Comparison of ENCODE assay signal across 10 cellular contexts in genomic region chr7:2409745-2410414, GRCh38. TPM values are rescaled to one million over a fixed set of nuclear protein-coding genes. Genes with fewer than 3 reads are reported as not detected.
DNase-seq lines count a peak whose midpoint lies in the region; ATAC-seq, FAIRE-seq and TF ChIP-seq lines count a peak whose summit lies in the region.
"Had no signal": no experiment of that assay in that cellular context is flagged by ENCODE, and none has a peak within 500 bp of the region (broad histone marks: within the 10 kb centered on the region; RNA-seq: fewer than 3 reads in every experiment).

No MANE protein-coding gene starts in this region.

- H3K27me3 ChIP-seq in CD4-positive, alpha-beta T cell (ENCODE audit: control insufficient read depth, insufficient read depth, low read length), result no peaks in the 10 kb centered on the region
- no peaks in the 10 kb centered on the region for H3K27me3 ChIP-seq in small intestine (ENCODE audit: control insufficient read depth in 2 of 2, insufficient read depth in 2 of 2, low read length in 2 of 2)

- no peaks in the 10 kb centered on the region for H3K9me3 ChIP-seq in CD4-positive, alpha-beta T cell (ENCODE audit: control insufficient read depth, low read length)
- H3K9me3 ChIP-seq in small intestine (ENCODE audit: control insufficient read depth, low read depth), result no peaks in the 10 kb centered on the region

- H3K4me1 Mint-ChIP-seq in CD4-positive, alpha-beta T cell (ENCODE audit: low read depth), result peaks cover 74% of the 10 kb centered on the region
- peaks cover 75% of the 10 kb centered on the region for H3K4me1 Mint-ChIP-seq in dendritic cell treated with granulocyte-macrophage colony-stimulating factor and Interleukin-4, amounts not matched to agents 40 ng/mL and 50 ng/mL, for 4 days (ENCODE audit: low read depth)
- H3K4me1 Mint-ChIP-seq in natural killer cell treated with Interleukin-12 subunit alpha and Interleukin-12 subunit beta and Interleukin-15 and Interleukin-18, amount 100 ng/mL, for 72 hours (ENCODE audit: low read depth in 2 of 2), result peaks cover 68 to 86% of the 10 kb centered on the region in 2 donors

- CTCF ChIA-PET in CD4-positive, alpha-beta T cell (lab: Charles Lee), result no interaction called here

- no peak for TF ChIP-seq CTCF in CD4-positive, alpha-beta T cell (IDR thresholded peaks at IDR 0.05)

- H3K9me3 Mint-ChIP-seq in CD4-positive, alpha-beta T cell, result no peaks in the 10 kb centered on the region
- no peaks in the 10 kb centered on the region for H3K9me3 Mint-ChIP-seq in dendritic cell treated with granulocyte-macrophage colony-stimulating factor and Interleukin-4, amounts not matched to agents 40 ng/mL and 50 ng/mL, for 4 days
- no peaks in the 10 kb centered on the region for H3K9me3 Mint-ChIP-seq in natural killer cell treated with Interleukin-12 subunit alpha and Interleukin-12 subunit beta and Interleukin-15 and Interleukin-18, amount 100 ng/mL, for 72 hours

- H3K4me1 ChIP-seq in small intestine (ENCODE audit: control insufficient read depth in 2 of 2, insufficient read depth in 1 of 2, low read depth in 1 of 2, low read length in 1 of 2), result peaks cover 0 to 6% of the 10 kb centered on the region in 2 donors

- intact Hi-C loops in CD4-positive, alpha-beta T cell (cut with DNase I, micrococcal nuclease), result loop anchor here in 1 of 2 experiments (5.0 kb wide), 2 partner anchors 222 to 838 kb away; partner anchors contain the start of genes PSMG3 and TTYH3
- intact Hi-C loops in dendritic cell treated with granulocyte-macrophage colony-stimulating factor and Interleukin-4, amounts not matched to agents 40 ng/mL and 50 ng/mL, for 4 days (cut with micrococcal nuclease), result loop anchor here (10.0 kb wide), 1 partner anchor 55 kb away; the partner anchor contains the start of gene EIF3B

- 62 to 77% (median 66%) methylated on average over 15 of the region's 15 CpGs for WGBS in small intestine, 3 donors

- in situ Hi-C loops in KBM-7 (cut with MboI; ENCODE audit: low pct_unique_long_range_greater_than_20kb, low sequenced_read_pairs), result no loop called here

- no peak for DNase-seq in CD4-positive, alpha-beta T cell
- DNase-seq in KBM-7, result peak; percentile 79
- DNase-seq in natural killer cell treated with Interleukin-12 subunit alpha and Interleukin-12 subunit beta and Interleukin-15 and Interleukin-18, amount 100 ng/mL, for 72 hours (ENCODE audit: low spot score), result no peak
- DNase-seq in small intestine, result no peak
- no peak for DNase-seq in NCI-H524 treated with DMSO at 0.1 percent for 48 hours (lab: John Stamatoyannopoulos, UW)
- DNase-seq: DMS79, retina had no signal

- H3K36me3 ChIP-seq in small intestine (ENCODE audit: control insufficient read depth in 2 of 2, insufficient read depth in 2 of 2, low read length in 2 of 2), result no peaks in the 10 kb centered on the region

- no peak overlapping the region for H3K4me3 ChIP-seq in small intestine (ENCODE audit: low read depth in 1 of 2, low read length in 2 of 2)

- no peak for FAIRE-seq in small intestine (lab: Jason Lieb, UNC)

- no peaks in the 10 kb centered on the region for H3K36me3 Mint-ChIP-seq in CD4-positive, alpha-beta T cell (ENCODE audit: low read depth)
- no peaks in the 10 kb centered on the region for H3K36me3 Mint-ChIP-seq in dendritic cell treated with granulocyte-macrophage colony-stimulating factor and Interleukin-4, amounts not matched to agents 40 ng/mL and 50 ng/mL, for 4 days (ENCODE audit: low read depth)
- no peaks in the 10 kb centered on the region for H3K36me3 Mint-ChIP-seq in natural killer cell treated with Interleukin-12 subunit alpha and Interleukin-12 subunit beta and Interleukin-15 and Interleukin-18, amount 100 ng/mL, for 72 hours

- H3K4me3 Mint-ChIP-seq in CD4-positive, alpha-beta T cell, result peak overlapping the region; percentile 63
- no peak overlapping the region for H3K4me3 Mint-ChIP-seq in dendritic cell treated with granulocyte-macrophage colony-stimulating factor and Interleukin-4, amounts not matched to agents 40 ng/mL and 50 ng/mL, for 4 days
- peak overlapping the region; percentile 83 for H3K4me3 Mint-ChIP-seq in natural killer cell treated with Interleukin-12 subunit alpha and Interleukin-12 subunit beta and Interleukin-15 and Interleukin-18, amount 100 ng/mL, for 72 hours

- ATAC-seq in CD4-positive, alpha-beta T cell (ENCODE audit: poor library complexity), result no peak
- peak; percentile 59 for ATAC-seq in natural killer cell treated with Interleukin-12 subunit alpha and Interleukin-12 subunit beta and Interleukin-15 and Interleukin-18, amount 100 ng/mL, for 72 hours
- ATAC-seq in GM18861 (IDR thresholded peaks at IDR 0.05; ENCODE audit: unreplicated experiment) (no peak), GM18519 (IDR thresholded peaks at IDR 0.05; ENCODE audit: low FRiP score, unreplicated experiment) (no peak)

- no peaks in the 10 kb centered on the region for H3K27me3 Mint-ChIP-seq in CD4-positive, alpha-beta T cell
- peaks cover 4% of the 10 kb centered on the region for H3K27me3 Mint-ChIP-seq in dendritic cell treated with granulocyte-macrophage colony-stimulating factor and Interleukin-4, amounts not matched to agents 40 ng/mL and 50 ng/mL, for 4 days
- no peaks in the 10 kb centered on the region for H3K27me3 Mint-ChIP-seq in natural killer cell treated with Interleukin-12 subunit alpha and Interleukin-12 subunit beta and Interleukin-15 and Interleukin-18, amount 100 ng/mL, for 72 hours

- H3K27ac ChIP-seq in CD4-positive, alpha-beta T cell (ENCODE audit: low read depth, low read length), result no peak overlapping the region
- peak overlapping the region in 1 of 2 donors; percentile 52 for H3K27ac ChIP-seq in small intestine (ENCODE audit: low read depth in 1 of 2, low read length in 1 of 2)

- POLR2A ChIA-PET in CD4-positive, alpha-beta T cell (lab: Charles Lee), result no interaction called here

- H3K27ac Mint-ChIP-seq in CD4-positive, alpha-beta T cell, result peak overlapping the region; percentile 77
- H3K27ac Mint-ChIP-seq in dendritic cell treated with granulocyte-macrophage colony-stimulating factor and Interleukin-4, amounts not matched to agents 40 ng/mL and 50 ng/mL, for 4 days, result peak overlapping the region; percentile 17
- H3K27ac Mint-ChIP-seq in natural killer cell treated with Interleukin-12 subunit alpha and Interleukin-12 subunit beta and Interleukin-15 and Interleukin-18, amount 100 ng/mL, for 72 hours, result peak overlapping the region; percentile 90 to 94

RNA-seq across cellular contexts. Expression of gene CHST12, which starts 6.5 kb away (rescaled TPM):
- total RNA-seq in CD4-positive, alpha-beta T cell, result 1 to 10 TPM; 6.6 to 8.6 TPM
- total RNA-seq in natural killer cell treated with Interleukin-12 subunit alpha and Interleukin-12 subunit beta and Interleukin-15 and Interleukin-18, amount 100 ng/mL, for 72 hours, result 10 to 100 TPM; 29.6 to 31.7 TPM
- 10 to 100 TPM in 1 of 3 donors, 1 to 10 TPM in 2; 1.8 to 10.9 (median 3.0) TPM for polyA plus RNA-seq in small intestine

RNA-seq across cellular contexts. Expression of gene EIF3B, which starts 55.3 kb away (rescaled TPM):
- total RNA-seq in CD4-positive, alpha-beta T cell, result 100 to 1,000 TPM; 166 to 167 TPM
- 100 to 1,000 TPM; 229 to 348 TPM for total RNA-seq in natural killer cell treated with Interleukin-12 subunit alpha and Interleukin-12 subunit beta and Interleukin-15 and Interleukin-18, amount 100 ng/mL, for 72 hours
- polyA plus RNA-seq in small intestine, result 10 to 100 TPM; 53.9 to 92.1 (median 69.4) TPM

Comparison
In these comparisons a context has a peak if more than half of its experiments do, and no peak if none do; other contexts are left out.
1. ATAC-seq: peak in natural killer cell treated with Interleukin-12 subunit alpha and Interleukin-12 subunit beta and Interleukin-15 and Interleukin-18, amount 100 ng/mL, for 72 hours (2 of 2); none in CD4-positive, alpha-beta T cell (single experiment), GM18861 (single experiment) and GM18519 (single experiment).
2. H3K27ac Mint-ChIP-seq: peak in every context shown above with its lines; median percentile 92 in natural killer cell treated with Interleukin-12 subunit alpha and Interleukin-12 subunit beta and Interleukin-15 and Interleukin-18, amount 100 ng/mL, for 72 hours; 77 in CD4-positive, alpha-beta T cell; 17 in dendritic cell treated with granulocyte-macrophage colony-stimulating factor and Interleukin-4, amounts not matched to agents 40 ng/mL and 50 ng/mL, for 4 days.